ENCODE assay signal across 24 cellular contexts in the genomic region with DNA sequence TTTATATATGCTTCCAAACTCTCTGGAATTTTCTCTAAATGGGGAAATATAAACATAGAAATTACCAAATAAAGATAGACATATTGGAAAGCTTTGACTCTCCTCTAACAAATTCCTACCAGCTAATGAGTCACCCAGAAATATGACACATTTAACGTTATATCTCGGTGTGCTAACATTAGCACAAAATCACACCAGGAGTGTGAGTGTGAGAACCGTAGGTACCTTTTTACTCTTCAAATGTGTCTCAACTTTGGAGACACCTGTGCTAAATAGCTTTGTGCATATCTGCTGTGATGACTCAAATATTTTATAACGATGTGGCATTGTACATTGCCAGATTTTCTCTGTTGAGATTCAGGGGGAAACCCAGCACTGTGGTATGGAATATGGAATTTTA.
"Had no signal": no experiment of that assay in that cellular context is flagged by ENCODE, and none has a peak within 500 bp of the region (broad histone marks: within the 10 kb centered on the region; RNA-seq: fewer than 3 reads in every experiment).

No MANE protein-coding gene starts in this region.

- H3K27me3 Mint-ChIP-seq: activated CD4-positive, alpha-beta memory T cell treated with anti-CD3 and anti-CD28 coated beads for 36 hours; activated naive CD8-positive, alpha-beta T cell treated with anti-CD3 and anti-CD28 coated beads, Interleukin-2, amount 50 U/mL, for 24 hours; memory B cell; natural killer cell treated with Interleukin-12 subunit alpha and Interleukin-12 subunit beta and Interleukin-15 and Interleukin-18, amount 100 ng/mL, for 72 hours; T-helper 17 cell had no signal

- H3K4me3 ChIP-seq: body of pancreas, esophagus muscularis mucosa, hepatocyte, ovary, prostate gland had no signal

- H3K79me2 ChIP-seq: hepatocyte had no signal

- H3K4me3 Mint-ChIP-seq: activated CD4-positive, alpha-beta memory T cell treated with anti-CD3 and anti-CD28 coated beads for 36 hours; activated naive CD4-positive, alpha-beta T cell treated with anti-CD3 and anti-CD28 coated beads for 36 hours; activated naive CD8-positive, alpha-beta T cell treated with anti-CD3 and anti-CD28 coated beads, Interleukin-2, amount 50 U/mL, for 24 hours; activated T-cell treated with anti-CD3 and anti-CD28 coated beads, Interleukin-2, amount 50 U/mL, for 72 hours; immature natural killer cell; memory B cell; natural killer cell treated with Interleukin-12 subunit alpha and Interleukin-12 subunit beta and Interleukin-15 and Interleukin-18, amount 100 ng/mL, for 72 hours; T-helper 17 cell had no signal

- H3K27ac Mint-ChIP-seq: activated CD4-positive, alpha-beta memory T cell treated with anti-CD3 and anti-CD28 coated beads for 36 hours; activated naive CD4-positive, alpha-beta T cell treated with anti-CD3 and anti-CD28 coated beads for 36 hours; activated naive CD8-positive, alpha-beta T cell treated with anti-CD3 and anti-CD28 coated beads, Interleukin-2, amount 50 U/mL, for 24 hours; activated T-cell treated with anti-CD3 and anti-CD28 coated beads, Interleukin-2, amount 50 U/mL, for 72 hours; immature natural killer cell; memory B cell; natural killer cell treated with Interleukin-12 subunit alpha and Interleukin-12 subunit beta and Interleukin-15 and Interleukin-18, amount 100 ng/mL, for 72 hours; T-helper 17 cell had no signal

- ATAC-seq: activated naive CD8-positive, alpha-beta T cell treated with anti-CD3 and anti-CD28 coated beads, Interleukin-2, amount 50 U/mL, for 24 hours; activated T-cell treated with anti-CD3 and anti-CD28 coated beads, Interleukin-2, amount 50 U/mL, for 72 hours; body of pancreas; natural killer cell treated with Interleukin-12 subunit alpha and Interleukin-12 subunit beta and Interleukin-15 and Interleukin-18, amount 100 ng/mL, for 72 hours; stimulated activated naive CD8-positive, alpha-beta T cell treated with anti-CD3 and anti-CD28 coated beads, Interleukin-15, Interleukin-2, amounts not matched to agents 100 U/mL and 50 U/mL, for 24 hours; T-helper 17 cell had no signal

- DNase-seq: activated CD4-positive, alpha-beta memory T cell treated with anti-CD3 and anti-CD28 coated beads for 36 hours; activated CD4-positive, alpha-beta T cell treated with anti-CD3 and anti-CD28 coated beads for 48 hours; activated effector memory CD4-positive, alpha-beta T cell treated with Interleukin-2 at 50 U/mL for 16 hours; activated naive CD4-positive, alpha-beta T cell treated with anti-CD3 and anti-CD28 coated beads for 36 hours; activated naive CD8-positive, alpha-beta T cell treated with anti-CD3 and anti-CD28 coated beads, Interleukin-2, amount 50 U/mL, for 24 hours; activated T-cell treated with anti-CD3 and anti-CD28 coated beads, Interleukin-2, amount 50 U/mL, for 72 hours; body of pancreas; caudate nucleus; dermis blood vessel endothelial cell; effector memory CD4-positive, alpha-beta T cell; glutamatergic neuron; immature natural killer cell; ovary; stimulated activated CD4-positive, alpha-beta T cell treated with anti-CD3 and anti-CD28 coated beads, Interleukin-4, amount 100 ng/mL, for 24 hours; stimulated activated naive CD8-positive, alpha-beta T cell treated with anti-CD3 and anti-CD28 coated beads, Interleukin-15, Interleukin-2, amounts not matched to agents 100 U/mL and 50 U/mL, for 24 hours; T-helper 17 cell had no signal

- H3K27ac ChIP-seq: body of pancreas, esophagus muscularis mucosa, hepatocyte, neutrophil, ovary, prostate gland had no signal

- H3K4me1 ChIP-seq: body of pancreas, esophagus muscularis mucosa, prostate gland had no signal

- H3K36me3 ChIP-seq: esophagus muscularis mucosa, neutrophil, ovary, prostate gland had no signal

- H2AFZ ChIP-seq: hepatocyte had no signal

- H3K4me2 ChIP-seq: hepatocyte had no signal

- H3K36me3 Mint-ChIP-seq: activated CD4-positive, alpha-beta memory T cell treated with anti-CD3 and anti-CD28 coated beads for 36 hours; immature natural killer cell; memory B cell; natural killer cell treated with Interleukin-12 subunit alpha and Interleukin-12 subunit beta and Interleukin-15 and Interleukin-18, amount 100 ng/mL, for 72 hours had no signal

- FAIRE-seq: endothelial cell of umbilical vein, frontal cortex had no signal

- H3K4me1 Mint-ChIP-seq: activated naive CD8-positive, alpha-beta T cell treated with anti-CD3 and anti-CD28 coated beads, Interleukin-2, amount 50 U/mL, for 24 hours; immature natural killer cell; memory B cell; T-helper 17 cell had no signal

- H3K9me3 ChIP-seq: body of pancreas, neutrophil, prostate gland had no signal

- H3K27me3 ChIP-seq: body of pancreas, esophagus muscularis mucosa, hepatocyte, neutrophil, ovary had no signal
